Comparison of ENCODE assay signal across 8 cellular contexts in genomic region chr10:30751678-30752331, GRCh38.
DNase-seq lines count a peak whose midpoint lies in the region; ATAC-seq and TF ChIP-seq lines count a peak whose summit lies in the region.

No MANE protein-coding gene starts in this region.

- H3K27me3 Mint-ChIP-seq in neural crest cell (ENCODE audit: low read depth) = no peaks in the 10 kb centered on the region
- H3K27me3 Mint-ChIP-seq in type B pancreatic cell = peaks cover 35% of the 10 kb centered on the region

- no peaks in the 10 kb centered on the region for H3K9me3 Mint-ChIP-seq in neural crest cell
- H3K9me3 Mint-ChIP-seq in type B pancreatic cell = peaks cover 3% of the 10 kb centered on the region

- peak in 13 of 14 donors; percentile 12 to 79 (median 65) for DNase-seq in C1 segment of cervical spinal cord (lab: John Stamatoyannopoulos, UW)
- peak; percentile 15 for DNase-seq in NCI-H2196 treated with DMSO at 0.1 percent for 48 hours (lab: John Stamatoyannopoulos, UW; ENCODE audit: unreplicated experiment)
- peak; percentile 64 for DNase-seq in activated T-cell treated with anti-CD3 and anti-CD28 coated beads for 48 hours (ENCODE audit: low read depth)
- peak; percentile 63 for DNase-seq in fibroblast of the conjunctiva (ENCODE audit: low read depth)
- peak; percentile 69 for DNase-seq in neural crest cell (ENCODE audit: low read depth, low spot score)
- no peak for DNase-seq in type B pancreatic cell (ENCODE audit: extremely low spot score, unreplicated experiment)

- no peak overlapping the region for H3K4me3 Mint-ChIP-seq in neural crest cell
- H3K4me3 Mint-ChIP-seq in type B pancreatic cell = no peak overlapping the region

- H3K27ac Mint-ChIP-seq in neural crest cell (ENCODE audit: unreplicated experiment) = peak overlapping the region; percentile 53
- no peak overlapping the region for H3K27ac Mint-ChIP-seq in type B pancreatic cell

- H3K4me1 Mint-ChIP-seq in neural crest cell (peaks cover 13% of the 10 kb centered on the region), type B pancreatic cell (ENCODE audit: unreplicated experiment) (peaks cover 44% of the 10 kb centered on the region)

- TF ChIP-seq CTCF in neural crest cell (conservative IDR thresholded peaks at IDR 0.05) (peak; percentile 87), type B pancreatic cell (conservative IDR thresholded peaks at IDR 0.05) (peak; percentile 91)

- H3K36me3 Mint-ChIP-seq in neural crest cell (ENCODE audit: low read depth) (no peaks in the 10 kb centered on the region), type B pancreatic cell (no peaks in the 10 kb centered on the region)

- peak; percentile 59 for ATAC-seq in GM19351 (IDR thresholded peaks at IDR 0.05; ENCODE audit: unreplicated experiment)
- no peak for ATAC-seq in HG03460 (IDR thresholded peaks at IDR 0.05; ENCODE audit: unreplicated experiment)
